22 cellular contexts compared by ENCODE assay signal in genomic region chr4:41531561-41532245, GRCh38. TPM values are rescaled to one million over a fixed set of nuclear protein-coding genes. Genes with fewer than 3 reads are reported as not detected.
"Had no signal": no experiment of that assay in that cellular context is flagged by ENCODE, and none has a peak within 500 bp of the region (broad histone marks: within the 10 kb centered on the region; RNA-seq: fewer than 3 reads in every experiment).

No MANE protein-coding gene starts in this region.

- DNase-seq: activated CD4-positive, alpha-beta memory T cell treated with anti-CD3 and anti-CD28 coated beads, Interleukin-2, amount 10 ng/mL, durations not matched to agents 7 days and 5 days; activated CD4-positive, alpha-beta T cell treated with anti-CD3 and anti-CD28 coated beads for 36 hours; activated CD8-positive, alpha-beta memory T cell treated with anti-CD3 and anti-CD28 coated beads, Interleukin-2, amount 10 ng/mL, durations not matched to agents 7 days and 5 days; activated naive CD4-positive, alpha-beta T cell; activated naive CD8-positive, alpha-beta T cell treated with anti-CD3 and anti-CD28 coated beads for 36 hours; amniotic stem cell; colonic mucosa; effector CD4-positive, alpha-beta T cell; esophagus squamous epithelium; immature natural killer cell; kidney glomerular epithelial cell; left ventricle myocardium superior; mesenchymal stem cell; naive thymus-derived CD4-positive, alpha-beta T cell; posterior cingulate gyrus; stimulated activated CD4-positive, alpha-beta T cell treated with anti-CD3 and anti-CD28 coated beads, Interleukin-2, amount 100 ng/mL, for 24 hours; stimulated activated naive CD8-positive, alpha-beta T cell treated with anti-CD3 and anti-CD28 coated beads, Interleukin-15, Interleukin-2, amounts not matched to agents 100 U/mL and 50 U/mL, for 24 hours; tibial artery had no signal

- H3K27ac Mint-ChIP-seq: activated CD4-positive, alpha-beta memory T cell treated with anti-CD3 and anti-CD28 coated beads, Interleukin-2, amount 10 ng/mL, durations not matched to agents 7 days and 5 days; activated CD4-positive, alpha-beta T cell treated with anti-CD3 and anti-CD28 coated beads for 36 hours; activated CD8-positive, alpha-beta memory T cell treated with anti-CD3 and anti-CD28 coated beads, Interleukin-2, amount 10 ng/mL, durations not matched to agents 7 days and 5 days; activated naive CD8-positive, alpha-beta T cell treated with anti-CD3 and anti-CD28 coated beads for 36 hours; activated T-helper 17 cell treated with anti-CD3 and anti-CD28 coated beads, Interleukin-2, amount 50 U/mL, for 72 hours; immature natural killer cell; naive thymus-derived CD4-positive, alpha-beta T cell; WTC11 had no signal

- H3K4me1 ChIP-seq: colonic mucosa had no signal

- H3K4me3 Mint-ChIP-seq: activated CD4-positive, alpha-beta memory T cell treated with anti-CD3 and anti-CD28 coated beads, Interleukin-2, amount 10 ng/mL, durations not matched to agents 7 days and 5 days; activated CD4-positive, alpha-beta T cell treated with anti-CD3 and anti-CD28 coated beads for 36 hours; activated CD8-positive, alpha-beta memory T cell treated with anti-CD3 and anti-CD28 coated beads, Interleukin-2, amount 10 ng/mL, durations not matched to agents 7 days and 5 days; activated naive CD8-positive, alpha-beta T cell treated with anti-CD3 and anti-CD28 coated beads for 36 hours; activated T-helper 17 cell treated with anti-CD3 and anti-CD28 coated beads, Interleukin-2, amount 50 U/mL, for 72 hours; central memory CD8-positive, alpha-beta T cell; immature natural killer cell; naive thymus-derived CD4-positive, alpha-beta T cell; WTC11 had no signal

- H3K36me3 ChIP-seq: colonic mucosa, esophagus squamous epithelium, tibial artery had no signal

- H3K9me3 Mint-ChIP-seq: activated CD4-positive, alpha-beta memory T cell treated with anti-CD3 and anti-CD28 coated beads, Interleukin-2, amount 10 ng/mL, durations not matched to agents 7 days and 5 days; activated naive CD8-positive, alpha-beta T cell treated with anti-CD3 and anti-CD28 coated beads for 36 hours; activated T-helper 17 cell treated with anti-CD3 and anti-CD28 coated beads, Interleukin-2, amount 50 U/mL, for 72 hours had no signal

- H3K4me3 ChIP-seq: colonic mucosa, esophagus squamous epithelium, tibial artery had no signal

- H3K4me1 Mint-ChIP-seq: activated CD4-positive, alpha-beta memory T cell treated with anti-CD3 and anti-CD28 coated beads, Interleukin-2, amount 10 ng/mL, durations not matched to agents 7 days and 5 days; activated CD4-positive, alpha-beta T cell treated with anti-CD3 and anti-CD28 coated beads for 36 hours; activated CD8-positive, alpha-beta memory T cell treated with anti-CD3 and anti-CD28 coated beads, Interleukin-2, amount 10 ng/mL, durations not matched to agents 7 days and 5 days; activated naive CD8-positive, alpha-beta T cell treated with anti-CD3 and anti-CD28 coated beads for 36 hours; activated T-helper 17 cell treated with anti-CD3 and anti-CD28 coated beads, Interleukin-2, amount 50 U/mL, for 72 hours; central memory CD8-positive, alpha-beta T cell; immature natural killer cell; naive thymus-derived CD4-positive, alpha-beta T cell; WTC11 had no signal

- H3K36me3 Mint-ChIP-seq: activated CD8-positive, alpha-beta memory T cell treated with anti-CD3 and anti-CD28 coated beads, Interleukin-2, amount 10 ng/mL, durations not matched to agents 7 days and 5 days; activated naive CD8-positive, alpha-beta T cell treated with anti-CD3 and anti-CD28 coated beads for 36 hours; immature natural killer cell; naive thymus-derived CD4-positive, alpha-beta T cell; WTC11 had no signal

- H3K27ac ChIP-seq: colonic mucosa, esophagus squamous epithelium, tibial artery had no signal

- H3K27me3 ChIP-seq: colonic mucosa, esophagus squamous epithelium, tibial artery had no signal

- H3K27me3 Mint-ChIP-seq: activated CD4-positive, alpha-beta memory T cell treated with anti-CD3 and anti-CD28 coated beads, Interleukin-2, amount 10 ng/mL, durations not matched to agents 7 days and 5 days; activated CD8-positive, alpha-beta memory T cell treated with anti-CD3 and anti-CD28 coated beads, Interleukin-2, amount 10 ng/mL, durations not matched to agents 7 days and 5 days; activated naive CD8-positive, alpha-beta T cell treated with anti-CD3 and anti-CD28 coated beads for 36 hours; activated T-helper 17 cell treated with anti-CD3 and anti-CD28 coated beads, Interleukin-2, amount 50 U/mL, for 72 hours; central memory CD8-positive, alpha-beta T cell had no signal

- H3K9me3 ChIP-seq: colonic mucosa, esophagus squamous epithelium, tibial artery had no signal

RNA-seq across cellular contexts. Expression of gene LIMCH1, which starts 6.3 kb away (rescaled TPM):
- total RNA-seq: activated CD4-positive, alpha-beta memory T cell treated with anti-CD3 and anti-CD28 coated beads, Interleukin-2, amount 10 ng/mL, durations not matched to agents 7 days and 5 days; activated CD4-positive, alpha-beta T cell treated with anti-CD3 and anti-CD28 coated beads for 36 hours; activated CD8-positive, alpha-beta memory T cell treated with anti-CD3 and anti-CD28 coated beads, Interleukin-2, amount 10 ng/mL, durations not matched to agents 7 days and 5 days; activated naive CD8-positive, alpha-beta T cell treated with anti-CD3 and anti-CD28 coated beads for 36 hours; activated T-helper 17 cell treated with anti-CD3 and anti-CD28 coated beads, Interleukin-2, amount 50 U/mL, for 72 hours; T-helper 2 cell treated with Interferon-gamma antibody and Interleukin-4, amounts not matched to agents 100 ng/mL and 5 ng/mL, for 36 hours had no signal
- polyA plus RNA-seq: immature natural killer cell; naive thymus-derived CD4-positive, alpha-beta T cell had no signal
